ENCODE assay signal across 11 cellular contexts in genomic region chr2:172340394-172340793, GRCh38.
A peak's percentile ranks its signal among the peaks of the same experiment; 100 is the strongest.
DNase-seq lines count a peak whose midpoint lies in the region; ATAC-seq and TF ChIP-seq lines count a peak whose summit lies in the region.
"Had no signal": no experiment of that assay in that cellular context is flagged by ENCODE, and none has a peak within 500 bp of the region (broad histone marks: within the 10 kb centered on the region; RNA-seq: fewer than 3 reads in every experiment).

No MANE protein-coding gene starts in this region.

- TF ChIP-seq EP300 in upper lobe of left lung (IDR thresholded peaks at IDR 0.05), result no peak

- H3K9me3 Mint-ChIP-seq in activated naive CD4-positive, alpha-beta T cell treated with anti-CD3 and anti-CD28 coated beads, Interleukin-2, amount 50 U/mL, for 24 hours, result peaks cover 5% of the 10 kb centered on the region

- ATAC-seq in T-helper 17 cell, result no peak
- peak; percentile 10 for ATAC-seq in left colon
- no peak for ATAC-seq in upper lobe of left lung (ENCODE audit: low FRiP score in 2 of 2)
- no peak for ATAC-seq in HG03439 (IDR thresholded peaks at IDR 0.05; ENCODE audit: unreplicated experiment)

- no peak for TF ChIP-seq POLR2A in upper lobe of left lung (IDR thresholded peaks at IDR 0.05)

- peak overlapping the region in 2 of 4 donors; percentile 0 to 24 for H3K4me3 ChIP-seq in upper lobe of left lung

- intact Hi-C loops in left colon (cut with DNase I, micrococcal nuclease), result no loop called here

- H3K4me1 Mint-ChIP-seq in activated naive CD4-positive, alpha-beta T cell treated with anti-CD3 and anti-CD28 coated beads, Interleukin-2, amount 50 U/mL, for 24 hours, result peaks cover 30% of the 10 kb centered on the region
- peaks cover 21% of the 10 kb centered on the region for H3K4me1 Mint-ChIP-seq in T-helper 17 cell

- H3K4me3 Mint-ChIP-seq in activated naive CD4-positive, alpha-beta T cell treated with anti-CD3 and anti-CD28 coated beads, Interleukin-2, amount 50 U/mL, for 24 hours, result peak overlapping the region; percentile 60
- H3K4me3 Mint-ChIP-seq in T-helper 17 cell, result peak overlapping the region; percentile 86

- no peak for TF ChIP-seq CTCF in upper lobe of left lung (IDR thresholded peaks at IDR 0.05)

- no peaks in the 10 kb centered on the region for H3K27me3 ChIP-seq in upper lobe of left lung
- H3K27me3 ChIP-seq: esophagus squamous epithelium had no signal

- no peaks in the 10 kb centered on the region for H3K9me3 ChIP-seq in T-helper 17 cell (ENCODE audit: control insufficient read depth, low read length, poor library complexity, severe bottlenecking)
- H3K9me3 ChIP-seq in upper lobe of left lung, result peaks cover 6 to 13% (median 11%) of the 10 kb centered on the region in 4 donors

- 19% methylated on average over 4 of the region's 4 CpGs for WGBS in upper lobe of left lung, 2 donors

- DNase-seq in activated naive CD4-positive, alpha-beta T cell treated with Interleukin-2 at 50 U/mL for 16 hours, result no peak
- no peak for DNase-seq in T-helper 17 cell
- DNase-seq in left colon, result no peak
- no peak for DNase-seq in upper lobe of left lung
- DNase-seq in NCI-H1048 (lab: John Stamatoyannopoulos, UW), result no peak
- DNase-seq in GF-D8 (lab: John Stamatoyannopoulos, UW), result no peak
- DNase-seq: esophagus squamous epithelium, NCI-H524 treated with DMSO at 0.1 percent for 48 hours, nucleus accumbens had no signal

- peaks cover 18 to 27% (median 21%) of the 10 kb centered on the region in 4 donors for H3K4me1 ChIP-seq in upper lobe of left lung

- peaks cover 6% of the 10 kb centered on the region for H3K36me3 Mint-ChIP-seq in activated naive CD4-positive, alpha-beta T cell treated with anti-CD3 and anti-CD28 coated beads, Interleukin-2, amount 50 U/mL, for 24 hours
- no peaks in the 10 kb centered on the region for H3K36me3 Mint-ChIP-seq in T-helper 17 cell (ENCODE audit: low read depth)

- H3K27ac ChIP-seq in upper lobe of left lung, result peak overlapping the region in 3 of 4 donors; percentile 12 to 80 (median 54)

- no peaks in the 10 kb centered on the region for H3K27me3 Mint-ChIP-seq in activated naive CD4-positive, alpha-beta T cell treated with anti-CD3 and anti-CD28 coated beads, Interleukin-2, amount 50 U/mL, for 24 hours
- H3K27me3 Mint-ChIP-seq in T-helper 17 cell, result peaks cover 4% of the 10 kb centered on the region

- H3K27ac Mint-ChIP-seq in activated naive CD4-positive, alpha-beta T cell treated with anti-CD3 and anti-CD28 coated beads, Interleukin-2, amount 50 U/mL, for 24 hours, result peak overlapping the region; percentile 14
- peak overlapping the region; percentile 86 for H3K27ac Mint-ChIP-seq in T-helper 17 cell

- H3K36me3 ChIP-seq in upper lobe of left lung, result no peaks in the 10 kb centered on the region
- H3K36me3 ChIP-seq: esophagus squamous epithelium had no signal
